In the genomic region with DNA sequence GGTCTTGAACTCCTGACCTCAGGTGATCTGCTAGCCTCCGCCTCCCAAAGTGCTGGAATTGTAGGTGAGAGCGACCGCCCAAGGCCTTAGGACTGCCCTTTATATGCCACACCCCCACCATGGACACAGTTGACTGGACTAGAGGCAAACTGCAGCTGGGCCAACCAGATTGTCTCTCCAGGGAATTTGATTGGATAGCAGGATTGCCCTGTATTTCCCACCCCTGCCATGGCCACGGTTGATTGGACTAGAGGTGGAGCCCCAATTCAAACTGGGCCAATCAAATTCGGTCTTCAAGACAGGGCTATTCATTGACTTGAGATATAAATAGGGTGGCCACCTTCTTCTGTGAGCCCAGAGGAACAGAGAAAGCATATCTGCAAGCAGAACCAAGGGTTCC, we compare ENCODE assay signal across 1 cellular context.
TF ChIP-seq lines count a peak whose summit lies in the region.

No MANE protein-coding gene starts in this region.

TF ChIP-seq in GM12878, 131 proteins besides CTCF, POLR2A, EP300 and RAD21:
- TF ChIP-seq SMAD1 (IDR thresholded peaks at IDR 0.05; ENCODE audit: low read depth, partially characterized antibody) = no peak
- no peak for TF ChIP-seq ETV6 (conservative IDR thresholded peaks at IDR 0.05 in 1 of 2, IDR thresholded peaks at IDR 0.05 in 1 of 2; ENCODE audit: borderline replicate concordance in 1 of 2, low read depth in 1 of 2)
- TF ChIP-seq STAT1 (conservative IDR thresholded peaks at IDR 0.05) = no peak
- no peak for TF ChIP-seq RFX5 (IDR thresholded peaks at IDR 0.05; ENCODE audit: low read depth, low read length)
- TF ChIP-seq, protein P1, sequence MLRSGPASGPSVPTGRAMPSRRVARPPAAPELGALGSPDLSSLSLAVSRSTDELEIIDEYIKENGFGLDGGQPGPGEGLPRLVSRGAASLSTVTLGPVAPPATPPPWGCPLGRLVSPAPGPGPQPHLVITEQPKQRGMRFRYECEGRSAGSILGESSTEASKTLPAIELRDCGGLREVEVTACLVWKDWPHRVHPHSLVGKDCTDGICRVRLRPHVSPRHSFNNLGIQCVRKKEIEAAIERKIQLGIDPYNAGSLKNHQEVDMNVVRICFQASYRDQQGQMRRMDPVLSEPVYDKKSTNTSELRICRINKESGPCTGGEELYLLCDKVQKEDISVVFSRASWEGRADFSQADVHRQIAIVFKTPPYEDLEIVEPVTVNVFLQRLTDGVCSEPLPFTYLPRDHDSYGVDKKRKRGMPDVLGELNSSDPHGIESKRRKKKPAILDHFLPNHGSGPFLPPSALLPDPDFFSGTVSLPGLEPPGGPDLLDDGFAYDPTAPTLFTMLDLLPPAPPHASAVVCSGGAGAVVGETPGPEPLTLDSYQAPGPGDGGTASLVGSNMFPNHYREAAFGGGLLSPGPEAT (IDR thresholded peaks at IDR 0.05; ENCODE audit: low read depth) = no peak
- no peak for TF ChIP-seq ATF7 (IDR thresholded peaks at IDR 0.05; ENCODE audit: low read depth)
TF ChIP-seq in GM12878: peak in this region for 0.
